Comparison of ENCODE assay signal across 17 cellular contexts in the genomic region with DNA sequence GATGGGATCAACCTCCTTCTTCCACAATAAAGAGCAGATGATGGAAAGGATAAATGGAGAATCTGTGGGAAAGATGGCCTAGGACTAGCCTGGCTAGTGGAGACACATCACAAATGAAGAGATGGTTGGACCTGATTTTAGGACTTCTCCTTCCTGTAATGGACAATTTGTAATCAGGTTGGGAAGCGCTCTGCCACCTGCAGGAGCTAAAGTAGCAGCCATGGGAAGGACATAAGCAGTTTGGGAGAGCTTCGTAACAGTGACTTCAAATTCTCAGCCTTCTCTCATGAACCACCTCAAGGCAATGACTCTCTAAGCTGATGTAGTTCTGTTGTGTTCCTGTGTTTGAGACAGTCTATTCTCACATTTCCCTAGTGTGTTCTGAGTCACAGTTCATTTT.
"Had no signal": no experiment of that assay in that cellular context is flagged by ENCODE, and none has a peak within 500 bp of the region (broad histone marks: within the 10 kb centered on the region; RNA-seq: fewer than 3 reads in every experiment).

No MANE protein-coding gene starts in this region.

- H3K27me3 ChIP-seq: colonic mucosa, gastroesophageal sphincter, right atrium auricular region had no signal

- H3K4me3 Mint-ChIP-seq: immature natural killer cell; naive thymus-derived CD4-positive, alpha-beta T cell; neural crest cell had no signal

- H3K27ac Mint-ChIP-seq: naive thymus-derived CD4-positive, alpha-beta T cell had no signal

- H3K4me3 ChIP-seq: colonic mucosa, gastroesophageal sphincter, right atrium auricular region had no signal

- H3K4me1 ChIP-seq: gastroesophageal sphincter, right atrium auricular region had no signal

- H3K36me3 Mint-ChIP-seq: immature natural killer cell; naive thymus-derived CD4-positive, alpha-beta T cell had no signal

- DNase-seq: colonic mucosa; dermis blood vessel endothelial cell; immature natural killer cell; kidney; left cardiac atrium; left ventricle myocardium superior; naive thymus-derived CD4-positive, alpha-beta T cell; posterior cingulate gyrus; small intestine; stimulated activated CD4-positive, alpha-beta T cell treated with anti-CD3 and anti-CD28 coated beads, Interleukin-2, amount 100 ng/mL, for 48 hours; stimulated activated naive CD4-positive, alpha-beta T cell treated with Interleukin-2 at 50 U/mL for 16 hours; trophoblast cell had no signal

- H3K4me1 Mint-ChIP-seq: naive thymus-derived CD4-positive, alpha-beta T cell; neural crest cell had no signal

- FAIRE-seq: endothelial cell of umbilical vein, kidney, small intestine had no signal

- H3K27ac ChIP-seq: colonic mucosa, gastroesophageal sphincter, right atrium auricular region had no signal

- ATAC-seq: esophagus mucosa; gastroesophageal sphincter; left cardiac atrium; left ventricle myocardium superior; naive thymus-derived CD4-positive, alpha-beta T cell had no signal

- H3K36me3 ChIP-seq: colonic mucosa, gastroesophageal sphincter, right atrium auricular region had no signal

- H3K9me3 ChIP-seq: colonic mucosa had no signal
